Comparison of ENCODE assay signal across 19 cellular contexts in genomic region chr3:103787164-103787871, GRCh38.
DNase-seq lines count a peak whose midpoint lies in the region; ATAC-seq, FAIRE-seq and TF ChIP-seq lines count a peak whose summit lies in the region.
"Had no signal": no experiment of that assay in that cellular context is flagged by ENCODE, and none has a peak within 500 bp of the region (broad histone marks: within the 10 kb centered on the region; RNA-seq: fewer than 3 reads in every experiment).

No MANE protein-coding gene starts in this region.

- FAIRE-seq in bronchial epithelial cell (lab: Jason Lieb, UNC): no peak
- FAIRE-seq: G401.6, GM12891, HepG2, HTR-8/SVneo had no signal

- H3K27ac ChIP-seq in lower lobe of right lung: no peak overlapping the region
- H3K27ac ChIP-seq in skeletal muscle tissue (ENCODE audit: low read depth, low read length): peak overlapping the region; percentile 73
- H3K27ac ChIP-seq: BLaER1 treated with 17β-estradiol and CSF1 and Interleukin-3, amounts not matched to agents 10 nM and 100 nM had no signal

- H3K27me3 ChIP-seq in bronchial epithelial cell (ENCODE audit: control insufficient read depth, insufficient read depth, low read length): no peaks in the 10 kb centered on the region
- no peaks in the 10 kb centered on the region for H3K27me3 ChIP-seq in lower lobe of right lung (ENCODE audit: low read depth)
- H3K27me3 ChIP-seq in skeletal muscle tissue (ENCODE audit: control insufficient read depth in 3 of 3, insufficient read depth in 3 of 3, low read length in 3 of 3): no peaks in the 10 kb centered on the region
- H3K27me3 ChIP-seq: BLaER1 treated with 17β-estradiol and CSF1 and Interleukin-3, amounts not matched to agents 10 nM and 100 nM had no signal

- peak; percentile 59 for ATAC-seq in Right ventricle myocardium superior (ENCODE audit: poor library complexity)
- ATAC-seq in lower lobe of right lung: peak; percentile 43 to 87
- no peak for ATAC-seq in HG02642 (IDR thresholded peaks at IDR 0.05; ENCODE audit: poor library complexity, unreplicated experiment)
- ATAC-seq in GM21423 (IDR thresholded peaks at IDR 0.05; ENCODE audit: unreplicated experiment): no peak
- ATAC-seq: HepG2 had no signal

- TF ChIP-seq CTCF in bronchial epithelial cell (IDR thresholded peaks at IDR 0.05; ENCODE audit: insufficient read depth, low read length, severe bottlenecking) (no peak), lower lobe of right lung (IDR thresholded peaks at IDR 0.05) (no peak)

- H3K9ac ChIP-seq in skeletal muscle tissue (ENCODE audit: low read depth in 1 of 3, low read length in 3 of 3): no peak overlapping the region
- H3K9ac ChIP-seq: BLaER1 treated with 17β-estradiol and CSF1 and Interleukin-3, amounts not matched to agents 10 nM and 100 nM had no signal

- H3K4me1 ChIP-seq in lower lobe of right lung: no peaks in the 10 kb centered on the region
- H3K4me1 ChIP-seq in skeletal muscle tissue (ENCODE audit: control insufficient read depth in 3 of 3, insufficient read depth in 3 of 3, low read length in 3 of 3): peaks cover 2 to 5% (median 3%) of the 10 kb centered on the region in 3 donors
- H3K4me1 ChIP-seq: BLaER1 treated with 17β-estradiol and CSF1 and Interleukin-3, amounts not matched to agents 10 nM and 100 nM; HAP-1 had no signal

- intact Hi-C loops in Right ventricle myocardium superior (cut with DNase I): no loop called here
- intact Hi-C loops in cardiac septum (cut with DNase I): no loop called here
- intact Hi-C loops in lower lobe of right lung (cut with DNase I): no loop called here

- H3K36me3 ChIP-seq in bronchial epithelial cell (ENCODE audit: control insufficient read depth, insufficient read depth, low read length) (no peaks in the 10 kb centered on the region), lower lobe of right lung (no peaks in the 10 kb centered on the region), skeletal muscle tissue (ENCODE audit: control insufficient read depth in 3 of 3, insufficient read depth in 3 of 3, low read length in 3 of 3) (no peaks in the 10 kb centered on the region)
- H3K36me3 ChIP-seq: BLaER1 treated with 17β-estradiol and CSF1 and Interleukin-3, amounts not matched to agents 10 nM and 100 nM; HAP-1 had no signal

- H3K9me3 ChIP-seq in lower lobe of right lung (no peaks in the 10 kb centered on the region), skeletal muscle tissue (ENCODE audit: control insufficient read depth in 3 of 3, low read length in 3 of 3) (no peaks in the 10 kb centered on the region)
- H3K9me3 ChIP-seq: BLaER1 treated with 17β-estradiol and CSF1 and Interleukin-3, amounts not matched to agents 10 nM and 100 nM; HAP-1 had no signal

- H3K4me3 ChIP-seq in bronchial epithelial cell (ENCODE audit: low read depth, low read length): no peak overlapping the region
- H3K4me3 ChIP-seq in lower lobe of right lung: no peak overlapping the region
- H3K4me3 ChIP-seq in skeletal muscle tissue (ENCODE audit: low read length in 3 of 3): peak overlapping the region in 1 of 3 donors; percentile 8
- H3K4me3 ChIP-seq: BLaER1 treated with 17β-estradiol and CSF1 and Interleukin-3, amounts not matched to agents 10 nM and 100 nM; HAP-1 had no signal

- DNase-seq in Right ventricle myocardium superior: no peak
- DNase-seq in cardiac septum (ENCODE audit: low spot score): no peak
- DNase-seq in bronchial epithelial cell (ENCODE audit: low read depth): peak; percentile 77
- no peak for DNase-seq in lower lobe of right lung
- no peak for DNase-seq in NCI-H1694 (lab: John Stamatoyannopoulos, UW)
- DNase-seq: CD4-positive, CD25-positive, alpha-beta regulatory T cell; DMS 273 treated with DMSO at 0.1 percent for 48 hours; DMS79 treated with DMSO at 0.1 percent for 48 hours; EL; GOT3 had no signal

Comparison
In these comparisons a context has a peak if more than half of its experiments do, and no peak if none do; other contexts are left out.
1. ATAC-seq: peak in Right ventricle myocardium superior (single experiment) and lower lobe of right lung (2 of 2); none in HG02642 (single experiment) and GM21423 (single experiment).